In genomic region chr12:113697646-113698504, GRCh38 we compare ENCODE assay signal across 2 cellular contexts.
TF ChIP-seq lines count a peak whose summit lies in the region.

No MANE protein-coding gene starts in this region.

TF ChIP-seq in SK-N-SH, 30 proteins besides CTCF, POLR2A, EP300 and RAD21:
- TF ChIP-seq FOXJ3 (CRISPR knock-in tag; IDR thresholded peaks at IDR 0.05) (no peak), GATA2 (CRISPR knock-in tag; IDR thresholded peaks at IDR 0.05) (peak; percentile 44; the same call in 1 of the 2 replicates), REST (IDR thresholded peaks at IDR 0.05; ENCODE audit: low read depth, low read length) (no peak)

TF ChIP-seq in SK-N-SH treated with all-trans-retinoic acid at 6 μM for 48 hours, 23 proteins besides CTCF, POLR2A, EP300 and RAD21:
- TF ChIP-seq ESRRG (CRISPR knock-in tag; IDR thresholded peaks at IDR 0.05), result no peak
- no peak for TF ChIP-seq ZNF565 (CRISPR knock-in tag; conservative IDR thresholded peaks at IDR 0.05; ENCODE audit: low read depth)
- TF ChIP-seq ZC3H10 (CRISPR knock-in tag; IDR thresholded peaks at IDR 0.05), result no peak
- no peak for TF ChIP-seq SNAI2 (CRISPR knock-in tag; IDR thresholded peaks at IDR 0.05)
- TF ChIP-seq PPARA (CRISPR knock-in tag; IDR thresholded peaks at IDR 0.05; ENCODE audit: borderline replicate concordance), result no peak
- TF ChIP-seq ISL1 (CRISPR knock-in tag; IDR thresholded peaks at IDR 0.05), result no peak
- TF ChIP-seq TSHZ2 (CRISPR knock-in tag; IDR thresholded peaks at IDR 0.05), result no peak
- TF ChIP-seq POU6F1 (CRISPR knock-in tag; IDR thresholded peaks at IDR 0.05; ENCODE audit: borderline replicate concordance, low read depth), result no peak
- no peak for TF ChIP-seq PATZ1 (CRISPR knock-in tag; IDR thresholded peaks at IDR 0.05; ENCODE audit: borderline replicate concordance)
